9 cellular contexts compared by ENCODE assay signal in genomic region chr12:108855284-108856169, GRCh38. TPM values are rescaled to one million over a fixed set of nuclear protein-coding genes. Genes with fewer than 3 reads are reported as not detected.
DNase-seq lines count a peak whose midpoint lies in the region; ATAC-seq and TF ChIP-seq lines count a peak whose summit lies in the region.
"Had no signal": no experiment of that assay in that cellular context is flagged by ENCODE, and none has a peak within 500 bp of the region (broad histone marks: within the 10 kb centered on the region; RNA-seq: fewer than 3 reads in every experiment).

No MANE protein-coding gene starts in this region.

- H3K9me2 ChIP-seq in DOHH2 (replicated peaks; ENCODE audit: control insufficient read depth, low read length), result no peaks in the 10 kb centered on the region

- peak overlapping the region; percentile 99 for H3K4me2 ChIP-seq in DOHH2 (ENCODE audit: low read length)
- H3K4me2 ChIP-seq in parathyroid adenoma (ENCODE audit: low read length), result peak overlapping the region; percentile 99

- H3K4me1 ChIP-seq in DOHH2 (ENCODE audit: control insufficient read depth, low read length) (peaks cover 44% of the 10 kb centered on the region), Panc1 (ENCODE audit: control insufficient read depth, insufficient read depth, low read length) (peaks cover 52% of the 10 kb centered on the region), endocrine pancreas (ENCODE audit: control insufficient read depth, insufficient read depth, low read length) (no peaks in the 10 kb centered on the region), parathyroid adenoma (peaks cover 25% of the 10 kb centered on the region)

- no peak for TF ChIP-seq CTCF in DOHH2 (IDR thresholded peaks at IDR 0.05; ENCODE audit: low read depth, low read length, poor library complexity, severe bottlenecking)
- TF ChIP-seq CTCF in Panc1 (IDR thresholded peaks at IDR 0.05), result no peak
- peak; percentile 38 for TF ChIP-seq CTCF in parathyroid adenoma (IDR thresholded peaks at IDR 0.05)

- ATAC-seq in Panc1 (no peak), HG02973 (IDR thresholded peaks at IDR 0.05; ENCODE audit: unreplicated experiment) (no peak), GM18861 (IDR thresholded peaks at IDR 0.05; ENCODE audit: unreplicated experiment) (no peak), HG02884 (IDR thresholded peaks at IDR 0.05; ENCODE audit: unreplicated experiment) (no peak), GM18502 (IDR thresholded peaks at IDR 0.05; ENCODE audit: poor library complexity, unreplicated experiment) (no peak)

- 0 out of 2 replicates have a peak, but pooled peaks cover 5% of the 10 kb centered on the region for H3K27me3 ChIP-seq in DOHH2 (ENCODE audit: control insufficient read depth, low read length)
- H3K27me3 ChIP-seq in Panc1 (ENCODE audit: control insufficient read depth, insufficient read depth, low read length), result no peaks in the 10 kb centered on the region
- H3K27me3 ChIP-seq in endocrine pancreas (ENCODE audit: control insufficient read depth, insufficient read depth, low read length), result no peaks in the 10 kb centered on the region
- H3K27me3 ChIP-seq in parathyroid adenoma (ENCODE audit: control insufficient read depth, insufficient read depth, low read length), result no peaks in the 10 kb centered on the region

- H3K27ac ChIP-seq in DOHH2 (ENCODE audit: low read depth, low read length) (no peak overlapping the region), Panc1 (ENCODE audit: low read length) (peak overlapping the region; percentile 89), parathyroid adenoma (peak overlapping the region; percentile 92)

- POLR2A ChIA-PET in Panc1 (lab: Charles Lee), result no interaction called here

- no peak overlapping the region for H2AFZ ChIP-seq in parathyroid adenoma

- H3K9me3 ChIP-seq in DOHH2 (ENCODE audit: control insufficient read depth, insufficient read depth, low read length) (no peaks in the 10 kb centered on the region), Panc1 (ENCODE audit: control insufficient read depth, insufficient read depth, low read depth, low read length) (no peaks in the 10 kb centered on the region; the same call in 1 of the 2 replicates), endocrine pancreas (ENCODE audit: control insufficient read depth, low read length) (no peaks in the 10 kb centered on the region), parathyroid adenoma (ENCODE audit: control insufficient read depth, low read length) (no peaks in the 10 kb centered on the region)

- H3K9ac ChIP-seq in endocrine pancreas (ENCODE audit: control insufficient read depth, insufficient read depth, low read length), result peak overlapping the region; percentile 13
- peak overlapping the region; percentile 17 for H3K9ac ChIP-seq in parathyroid adenoma

- CTCF ChIA-PET in Panc1 (lab: Charles Lee), result no interaction called here

- TSS peak; percentile 68 for BruUV-seq in Panc1 (replicated peaks; lab: Mats Ljungman, UMichigan)

- H3K4me3 ChIP-seq in DOHH2 (ENCODE audit: low read length) (peak overlapping the region; percentile 94), Panc1 (ENCODE audit: low read depth in 2 of 2, low read length in 2 of 2) (peak overlapping the region; percentile 61 to 99), endocrine pancreas (ENCODE audit: control insufficient read depth, insufficient read depth, low read length) (peak overlapping the region; percentile 57), parathyroid adenoma (ENCODE audit: low read depth, low read length) (peak overlapping the region; percentile 79)

- in situ Hi-C loops in Panc1 (cut with HindIII; ENCODE audit: low pct_unique_long_range_greater_than_20kb, low sequenced_read_pairs), result no loop called here

- no peaks in the 10 kb centered on the region for H4K20me1 ChIP-seq in DOHH2 (ENCODE audit: control insufficient read depth, insufficient read depth, low read depth, low read length)

- H3K36me3 ChIP-seq in DOHH2 (ENCODE audit: control insufficient read depth, low read length) (peaks cover 4% of the 10 kb centered on the region; the same call in 1 of the 2 replicates), Panc1 (ENCODE audit: control insufficient read depth, insufficient read depth, low read length) (peaks cover 3% of the 10 kb centered on the region), endocrine pancreas (ENCODE audit: control insufficient read depth, insufficient read depth, low read length) (no peaks in the 10 kb centered on the region), parathyroid adenoma (ENCODE audit: control insufficient read depth, insufficient read depth, low read length) (no peaks in the 10 kb centered on the region)

- peaks cover 34% of the 10 kb centered on the region for H3K79me2 ChIP-seq in DOHH2 (ENCODE audit: control insufficient read depth, low read length)
- peaks cover 25% of the 10 kb centered on the region for H3K79me2 ChIP-seq in parathyroid adenoma

- no peak for DNase-seq in Panc1 (ENCODE audit: low read depth, low spot score)
- DNase-seq: KG1 had no signal

- peaks cover 18% of the 10 kb centered on the region for H3F3A ChIP-seq in DOHH2 (ENCODE audit: control insufficient read depth, insufficient read depth)

- intact Hi-C loops in Panc1 (cut with micrococcal nuclease; ENCODE audit: unreplicated experiment), result loop anchor here (10.0 kb wide), 1 partner anchor 239 kb away; the partner anchor contains the start of genes ALKBH2 and UNG

RNA-seq across cellular contexts. Expression of gene SSH1, which starts 1.9 kb away (rescaled TPM):
- total RNA-seq in Panc1 (2021; ENCODE audit: unreplicated experiment), result 58.6 TPM
- 40.0 TPM for polyA plus RNA-seq in Panc1 (2012; ENCODE audit: insufficient read length)

RNA-seq across cellular contexts. Expression of gene DAO, which starts 24.4 kb away (rescaled TPM):
- total RNA-seq in Panc1 (2021; ENCODE audit: unreplicated experiment), result not detected
- polyA plus RNA-seq in Panc1 (2012; ENCODE audit: insufficient read length), result not detected
